In genomic region chrX:28670074-28670473, GRCh38 we compare ENCODE assay signal across 31 cellular contexts.
"Had no signal": no experiment of that assay in that cellular context is flagged by ENCODE, and none has a peak within 500 bp of the region (broad histone marks: within the 10 kb centered on the region; RNA-seq: fewer than 3 reads in every experiment).

No MANE protein-coding gene starts in this region.

- H3K27me3 ChIP-seq: neural progenitor cell, ovary, spleen, suprapubic skin, testis, tibial artery, transverse colon, upper lobe of right lung, uterus had no signal

- H3K27ac Mint-ChIP-seq: natural killer cell; nephron; neural progenitor cell; progenitor cell of endocrine pancreas; stimulated activated memory B cell treated with anti-CD40 and anti-IgM and Interleukin-4, amounts not matched to agents 10 μg/mL and 1 μg/mL and 100 μg/mL, for 72 hours; stimulated activated naive CD8-positive, alpha-beta T cell treated with anti-CD3 and anti-CD28 coated beads, Interleukin-15, amount 100 ng/mL, for 72 hours; type B pancreatic cell had no signal

- H3K4me2 ChIP-seq: neural progenitor cell, smooth muscle cell had no signal

- H3K27me3 Mint-ChIP-seq: progenitor cell of endocrine pancreas; stimulated activated memory B cell treated with anti-CD40 and anti-IgM and Interleukin-4, amounts not matched to agents 10 μg/mL and 1 μg/mL and 100 μg/mL, for 72 hours; stimulated activated naive CD8-positive, alpha-beta T cell treated with anti-CD3 and anti-CD28 coated beads, Interleukin-15, amount 100 ng/mL, for 72 hours; type B pancreatic cell had no signal

- H2AFZ ChIP-seq: neural progenitor cell, parathyroid adenoma had no signal

- H3K9ac ChIP-seq: neural progenitor cell, parathyroid adenoma had no signal

- H3K79me2 ChIP-seq: parathyroid adenoma had no signal

- H3K27ac ChIP-seq: neural progenitor cell, ovary, parathyroid adenoma, psoas muscle, skin epidermis, spleen, suprapubic skin, testis, tibial artery, transverse colon, upper lobe of right lung, uterus had no signal

- H3K4me1 ChIP-seq: parathyroid adenoma, psoas muscle, spleen, suprapubic skin, testis, tibial artery, transverse colon, upper lobe of right lung, uterus had no signal

- ATAC-seq: natural killer cell; psoas muscle; right cardiac atrium; sciatic nerve; stimulated activated memory B cell treated with anti-CD40 and anti-IgM and Interleukin-4, amounts not matched to agents 10 μg/mL and 1 μg/mL and 100 μg/mL, for 72 hours; stimulated activated naive CD8-positive, alpha-beta T cell treated with anti-CD3 and anti-CD28 coated beads, Interleukin-15, amount 100 ng/mL, for 72 hours; stimulated activated naive CD8-positive, alpha-beta T cell treated with anti-CD3 and anti-CD28 coated beads, Interleukin-15, Interleukin-2, amounts not matched to agents 100 U/mL and 50 U/mL, for 24 hours; upper lobe of right lung had no signal

- H3K4me3 Mint-ChIP-seq: natural killer cell; nephron; neural progenitor cell; stimulated activated memory B cell treated with anti-CD40 and anti-IgM and Interleukin-4, amounts not matched to agents 10 μg/mL and 1 μg/mL and 100 μg/mL, for 72 hours; stimulated activated naive CD8-positive, alpha-beta T cell treated with anti-CD3 and anti-CD28 coated beads, Interleukin-15, amount 100 ng/mL, for 72 hours; type B pancreatic cell had no signal

- H3K36me3 ChIP-seq: neural progenitor cell, ovary, spleen, suprapubic skin, tibial artery, transverse colon, upper lobe of right lung, uterus had no signal

- H3K9me3 ChIP-seq: ovary, psoas muscle, spleen, suprapubic skin, testis, tibial artery, transverse colon, upper lobe of right lung, uterus had no signal

- H3K4me1 Mint-ChIP-seq: natural killer cell; stimulated activated memory B cell treated with anti-CD40 and anti-IgM and Interleukin-4, amounts not matched to agents 10 μg/mL and 1 μg/mL and 100 μg/mL, for 72 hours; stimulated activated naive CD8-positive, alpha-beta T cell treated with anti-CD3 and anti-CD28 coated beads, Interleukin-15, amount 100 ng/mL, for 72 hours had no signal

- H3K9me3 Mint-ChIP-seq: nephron; neural progenitor cell; stimulated activated memory B cell treated with anti-CD40 and anti-IgM and Interleukin-4, amounts not matched to agents 10 μg/mL and 1 μg/mL and 100 μg/mL, for 72 hours; stimulated activated naive CD8-positive, alpha-beta T cell treated with anti-CD3 and anti-CD28 coated beads, Interleukin-15, amount 100 ng/mL, for 72 hours; type B pancreatic cell had no signal

- DNase-seq: natural killer cell; occipital lobe; ovary; posterior cingulate gyrus; psoas muscle; right cardiac atrium; spleen; stimulated activated CD4-positive, alpha-beta T cell treated with anti-CD3 and anti-CD28 coated beads, Interleukin-12 subunit alpha, Interleukin-12 subunit beta, amount 100 ng/mL, for 4 hours; stimulated activated CD4-positive, alpha-beta T cell treated with anti-CD3 and anti-CD28 coated beads, Interleukin-1b, Interleukin-23, amount 100 ng/mL, for 48 hours; stimulated activated CD4-positive, alpha-beta T cell treated with anti-CD3 and anti-CD28 coated beads, Interleukin-4, amount 100 ng/mL, for 1 hour; stimulated activated CD4-positive, alpha-beta T cell treated with anti-CD3 and anti-CD28 coated beads, Interleukin-4, amount 100 ng/mL, for 4 hours; stimulated activated CD8-positive, alpha-beta memory T cell treated with anti-CD3 and anti-CD28 coated beads, Interleukin-4, amount 100 ng/mL, for 48 hours; stimulated activated naive CD4-positive, alpha-beta T cell; stimulated activated naive CD8-positive, alpha-beta T cell treated with anti-CD3 and anti-CD28 coated beads, Interleukin-15, amount 100 ng/mL, for 72 hours; stimulated activated naive CD8-positive, alpha-beta T cell treated with anti-CD3 and anti-CD28 coated beads, Interleukin-15, Interleukin-2, amounts not matched to agents 100 U/mL and 50 U/mL, for 24 hours; substantia nigra; testis; tibial artery; transverse colon; upper lobe of right lung; uterus had no signal

- H3K36me3 Mint-ChIP-seq: natural killer cell; neural progenitor cell; stimulated activated memory B cell treated with anti-CD40 and anti-IgM and Interleukin-4, amounts not matched to agents 10 μg/mL and 1 μg/mL and 100 μg/mL, for 72 hours; type B pancreatic cell had no signal

- H3K4me3 ChIP-seq: neural progenitor cell, ovary, psoas muscle, skin epidermis, smooth muscle cell, spleen, suprapubic skin, testis, tibial artery, transverse colon, upper lobe of right lung, uterus had no signal
